ENCODE assay signal across 9 cellular contexts in genomic region chr12:39807043-39807442, GRCh38.
DNase-seq lines count a peak whose midpoint lies in the region; ATAC-seq and TF ChIP-seq lines count a peak whose summit lies in the region.
"Had no signal": no experiment of that assay in that cellular context is flagged by ENCODE, and none has a peak within 500 bp of the region (broad histone marks: within the 10 kb centered on the region; RNA-seq: fewer than 3 reads in every experiment).

No MANE protein-coding gene starts in this region.

- H3K36me3 Mint-ChIP-seq in activated T-helper 1 cell treated with anti-CD3 and anti-CD28 coated beads, Interleukin-12 subunit alpha, Interleukin-12 subunit beta, Interleukin-2, Interleukin-4 antibody, amounts not matched to agents 30 ng/mL and 10 ng/mL and 1 ng/mL, durations not matched to agents 14 hours and 24 hours and 36 hours (ENCODE audit: low read depth), result no peaks in the 10 kb centered on the region

- no peak overlapping the region for H3K4me3 Mint-ChIP-seq in activated T-helper 1 cell treated with anti-CD3 and anti-CD28 coated beads, Interleukin-12 subunit alpha, Interleukin-12 subunit beta, Interleukin-2, Interleukin-4 antibody, amounts not matched to agents 30 ng/mL and 10 ng/mL and 1 ng/mL, durations not matched to agents 14 hours and 24 hours and 36 hours
- H3K4me3 Mint-ChIP-seq: activated B cell treated with CpG ODN at 0.5 μM for 24 hours had no signal

- intact Hi-C loops in activated T-helper 1 cell treated with anti-CD3 and anti-CD28 coated beads, Interleukin-12 subunit alpha, Interleukin-12 subunit beta, Interleukin-2, Interleukin-4 antibody, amounts not matched to agents 30 ng/mL and 10 ng/mL and 1 ng/mL, durations not matched to agents 14 hours and 24 hours and 36 hours (cut with micrococcal nuclease), result no loop called here

- peak; percentile 10 to 37 for DNase-seq in lung microvascular endothelial cell (ENCODE audit: low read depth in 2 of 2)
- no peak for DNase-seq in stimulated activated CD8-positive, alpha-beta memory T cell treated with anti-CD3 and anti-CD28 coated beads, Interleukin-4, amount 100 ng/mL, for 48 hours
- DNase-seq in activated CD4-positive, alpha-beta T cell treated with anti-CD3 and anti-CD28 coated beads, Interleukin-2, amount 50 U/mL, for 1 hour, result no peak
- no peak for DNase-seq in activated T-helper 1 cell treated with anti-CD3 and anti-CD28 coated beads, Interleukin-12 subunit alpha, Interleukin-12 subunit beta, Interleukin-2, Interleukin-4 antibody, amounts not matched to agents 30 ng/mL and 10 ng/mL and 1 ng/mL, durations not matched to agents 14 hours and 24 hours and 36 hours (ENCODE audit: low spot score)
- DNase-seq: activated B cell treated with CpG ODN at 0.5 μM for 24 hours had no signal

- H3K27me3 Mint-ChIP-seq in activated T-helper 1 cell treated with anti-CD3 and anti-CD28 coated beads, Interleukin-12 subunit alpha, Interleukin-12 subunit beta, Interleukin-2, Interleukin-4 antibody, amounts not matched to agents 30 ng/mL and 10 ng/mL and 1 ng/mL, durations not matched to agents 14 hours and 24 hours and 36 hours (ENCODE audit: insufficient read depth), result peaks cover 4% of the 10 kb centered on the region
- H3K27me3 Mint-ChIP-seq: activated B cell treated with CpG ODN at 0.5 μM for 24 hours had no signal

- ATAC-seq in GM18508 (IDR thresholded peaks at IDR 0.05; ENCODE audit: insufficient read depth, unreplicated experiment) (peak; percentile 50), HG03159 (IDR thresholded peaks at IDR 0.05; ENCODE audit: unreplicated experiment) (peak; percentile 89), SK-N-SH treated with all-trans-retinoic acid at 6 μM for 48 hours (peak; percentile 56; the same call in 1 of the 3 replicates), GM21515 (IDR thresholded peaks at IDR 0.05; ENCODE audit: unreplicated experiment) (no peak)

- no peaks in the 10 kb centered on the region for H3K4me1 Mint-ChIP-seq in activated T-helper 1 cell treated with anti-CD3 and anti-CD28 coated beads, Interleukin-12 subunit alpha, Interleukin-12 subunit beta, Interleukin-2, Interleukin-4 antibody, amounts not matched to agents 30 ng/mL and 10 ng/mL and 1 ng/mL, durations not matched to agents 14 hours and 24 hours and 36 hours (ENCODE audit: low read depth)
- H3K4me1 Mint-ChIP-seq: activated B cell treated with CpG ODN at 0.5 μM for 24 hours had no signal

- no peaks in the 10 kb centered on the region for H3K9me3 Mint-ChIP-seq in activated T-helper 1 cell treated with anti-CD3 and anti-CD28 coated beads, Interleukin-12 subunit alpha, Interleukin-12 subunit beta, Interleukin-2, Interleukin-4 antibody, amounts not matched to agents 30 ng/mL and 10 ng/mL and 1 ng/mL, durations not matched to agents 14 hours and 24 hours and 36 hours
- H3K9me3 Mint-ChIP-seq: activated B cell treated with CpG ODN at 0.5 μM for 24 hours had no signal

- no peak overlapping the region for H3K27ac Mint-ChIP-seq in activated T-helper 1 cell treated with anti-CD3 and anti-CD28 coated beads, Interleukin-12 subunit alpha, Interleukin-12 subunit beta, Interleukin-2, Interleukin-4 antibody, amounts not matched to agents 30 ng/mL and 10 ng/mL and 1 ng/mL, durations not matched to agents 14 hours and 24 hours and 36 hours
- H3K27ac Mint-ChIP-seq: activated B cell treated with CpG ODN at 0.5 μM for 24 hours had no signal

TF ChIP-seq in SK-N-SH treated with all-trans-retinoic acid at 6 μM for 48 hours, 23 proteins besides CTCF, POLR2A, EP300 and RAD21:
- TF ChIP-seq ZNF8 (CRISPR knock-in tag; IDR thresholded peaks at IDR 0.05) (no peak), SNAI2 (CRISPR knock-in tag; IDR thresholded peaks at IDR 0.05) (no peak), ZC3H10 (CRISPR knock-in tag; IDR thresholded peaks at IDR 0.05) (no peak), PPARA (CRISPR knock-in tag; IDR thresholded peaks at IDR 0.05; ENCODE audit: borderline replicate concordance) (no peak), TSHZ2 (CRISPR knock-in tag; IDR thresholded peaks at IDR 0.05) (no peak), ARNTL (CRISPR knock-in tag; IDR thresholded peaks at IDR 0.05; ENCODE audit: borderline replicate concordance, low read depth) (no peak), PATZ1 (CRISPR knock-in tag; IDR thresholded peaks at IDR 0.05; ENCODE audit: borderline replicate concordance) (no peak), TCF4 (CRISPR knock-in tag; IDR thresholded peaks at IDR 0.05; ENCODE audit: borderline replicate concordance) (no peak), ZFP3 (CRISPR knock-in tag; IDR thresholded peaks at IDR 0.05) (no peak), RARB (CRISPR knock-in tag; IDR thresholded peaks at IDR 0.05) (no peak), ISL1 (CRISPR knock-in tag; IDR thresholded peaks at IDR 0.05) (no peak), CSRNP3 (CRISPR knock-in tag; IDR thresholded peaks at IDR 0.05) (no peak), TOX (CRISPR knock-in tag; IDR thresholded peaks at IDR 0.05; ENCODE audit: borderline replicate concordance) (no peak)

Comparison
In these comparisons a context has a peak if more than half of its experiments do, and no peak if none do; other contexts are left out.
1. DNase-seq: peak in lung microvascular endothelial cell (2 of 2); none in stimulated activated CD8-positive, alpha-beta memory T cell treated with anti-CD3 and anti-CD28 coated beads, Interleukin-4, amount 100 ng/mL, for 48 hours (single experiment), activated CD4-positive, alpha-beta T cell treated with anti-CD3 and anti-CD28 coated beads, Interleukin-2, amount 50 U/mL, for 1 hour (single experiment) and activated T-helper 1 cell treated with anti-CD3 and anti-CD28 coated beads, Interleukin-12 subunit alpha, Interleukin-12 subunit beta, Interleukin-2, Interleukin-4 antibody, amounts not matched to agents 30 ng/mL and 10 ng/mL and 1 ng/mL, durations not matched to agents 14 hours and 24 hours and 36 hours (single experiment).